19 cellular contexts compared by ENCODE assay signal in the genomic region with DNA sequence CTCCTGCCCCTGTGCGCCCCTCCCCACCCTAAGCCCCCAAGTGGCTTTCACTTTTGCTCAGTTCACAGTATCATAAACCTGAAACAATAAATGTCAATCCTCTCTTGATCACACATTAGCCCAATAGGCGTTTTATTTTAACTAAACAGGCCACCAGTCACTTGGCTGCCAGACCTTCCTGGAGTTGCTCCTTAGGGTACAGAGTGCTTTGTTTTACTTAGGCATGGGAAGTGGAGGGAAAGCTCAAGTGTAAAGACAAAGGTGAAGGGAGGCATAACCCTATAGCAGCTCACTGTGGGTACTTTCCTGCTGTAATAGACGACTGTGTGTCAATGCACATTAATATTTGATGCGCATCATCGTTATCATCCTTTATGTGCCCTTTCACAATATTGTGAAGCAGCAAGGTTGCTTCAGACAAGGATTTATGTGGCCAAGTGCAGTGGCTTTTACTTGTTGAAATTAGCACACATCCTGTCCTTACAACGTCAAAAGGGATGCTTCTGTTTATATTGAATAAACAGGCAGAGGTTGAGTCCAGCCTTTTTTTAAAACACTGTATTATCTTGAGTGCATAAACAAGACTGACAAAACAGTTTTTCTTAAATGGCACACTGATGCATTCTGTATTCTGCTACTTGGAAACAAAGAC.
DNase-seq lines count a peak whose midpoint lies in the region; ATAC-seq and TF ChIP-seq lines count a peak whose summit lies in the region.
"Had no signal": no experiment of that assay in that cellular context is flagged by ENCODE, and none has a peak within 500 bp of the region (broad histone marks: within the 10 kb centered on the region; RNA-seq: fewer than 3 reads in every experiment).

No MANE protein-coding gene starts in this region.

- no peak overlapping the region for H3K4me3 Mint-ChIP-seq in endodermal cell
- peak overlapping the region; percentile 6 for H3K4me3 Mint-ChIP-seq in neural crest cell
- H3K4me3 Mint-ChIP-seq in stimulated activated effector memory CD8-positive, alpha-beta T cell treated with anti-CD3 and anti-CD28 coated beads, Interleukin-12 subunit alpha, Interleukin-12 subunit beta, amount 100 ng/mL, for 72 hours: no peak overlapping the region
- H3K4me3 Mint-ChIP-seq: activated naive CD8-positive, alpha-beta T cell treated with anti-CD3 and anti-CD28 coated beads, Interleukin-2, amount 50 U/mL, for 24 hours; CD4-positive, CD25-positive, alpha-beta regulatory T cell had no signal

- H3K36me3 Mint-ChIP-seq in endodermal cell (ENCODE audit: low read depth) (no peaks in the 10 kb centered on the region), neural crest cell (ENCODE audit: low read depth) (no peaks in the 10 kb centered on the region)
- no peaks in the 10 kb centered on the region for H3K36me3 Mint-ChIP-seq in stimulated activated effector memory CD8-positive, alpha-beta T cell treated with anti-CD3 and anti-CD28 coated beads, Interleukin-12 subunit alpha, Interleukin-12 subunit beta, amount 100 ng/mL, for 72 hours
- H3K36me3 Mint-ChIP-seq: CD4-positive, CD25-positive, alpha-beta regulatory T cell had no signal

- no peak for DNase-seq in left ventricle myocardium superior
- DNase-seq in Right ventricle myocardium superior: no peak
- DNase-seq in endodermal cell: no peak
- DNase-seq in neural crest cell (ENCODE audit: low read depth, low spot score): no peak
- DNase-seq in stimulated activated effector memory CD8-positive, alpha-beta T cell treated with anti-CD3 and anti-CD28 coated beads, Interleukin-12 subunit alpha, Interleukin-12 subunit beta, amount 100 ng/mL, for 72 hours (ENCODE audit: low spot score in 2 of 2): no peak
- DNase-seq in NCI-H2081 (lab: John Stamatoyannopoulos, UW): no peak
- no peak for DNase-seq in AML-193 (lab: John Stamatoyannopoulos, UW)
- DNase-seq: ACHN; activated CD4-positive, alpha-beta T cell treated with anti-CD3 and anti-CD28 coated beads for 4 hours; activated naive CD8-positive, alpha-beta T cell treated with anti-CD3 and anti-CD28 coated beads, Interleukin-2, amount 50 U/mL, for 24 hours; CD4-positive, CD25-positive, alpha-beta regulatory T cell; cortex of kidney; Karpas-422; NCI-H2029 treated with DMSO at 0.1 percent for 48 hours; NCI-H524 treated with DMSO at 0.1 percent for 48 hours; stimulated activated CD4-positive, alpha-beta T cell treated with anti-CD3 and anti-CD28 coated beads, Interleukin-4, amount 100 ng/mL, for 1 hour; SW 1271 had no signal

- H3K4me1 Mint-ChIP-seq in endodermal cell: peaks cover 4% of the 10 kb centered on the region
- H3K4me1 Mint-ChIP-seq in neural crest cell: peaks cover 20% of the 10 kb centered on the region
- H3K4me1 Mint-ChIP-seq in stimulated activated effector memory CD8-positive, alpha-beta T cell treated with anti-CD3 and anti-CD28 coated beads, Interleukin-12 subunit alpha, Interleukin-12 subunit beta, amount 100 ng/mL, for 72 hours: no peaks in the 10 kb centered on the region
- H3K4me1 Mint-ChIP-seq: activated naive CD8-positive, alpha-beta T cell treated with anti-CD3 and anti-CD28 coated beads, Interleukin-2, amount 50 U/mL, for 24 hours; CD4-positive, CD25-positive, alpha-beta regulatory T cell had no signal

- H3K9ac ChIP-seq in endodermal cell (ENCODE audit: extremely low read depth, low read length, poor library complexity, severe bottlenecking): no peak overlapping the region

- peaks cover 20% of the 10 kb centered on the region for H3K27me3 ChIP-seq in endodermal cell (ENCODE audit: control insufficient read depth, insufficient read depth, low read length, poor library complexity, severe bottlenecking)

- WGBS in endodermal cell (ENCODE audit: insufficient coverage in 1 of 2, insufficient read length in 1 of 2), 2 experiments: 82 to 86% methylated on average over 2 to 6 of the region's 6 CpGs

- ATAC-seq in left ventricle myocardium superior: peak; percentile 28
- ATAC-seq in Right ventricle myocardium superior (ENCODE audit: poor library complexity): no peak
- ATAC-seq in stimulated activated effector memory CD8-positive, alpha-beta T cell treated with anti-CD3 and anti-CD28 coated beads, Interleukin-12 subunit alpha, Interleukin-12 subunit beta, amount 100 ng/mL, for 72 hours: no peak
- no peak for ATAC-seq in HG03432 (IDR thresholded peaks at IDR 0.05; ENCODE audit: unreplicated experiment)
- ATAC-seq: activated naive CD8-positive, alpha-beta T cell treated with anti-CD3 and anti-CD28 coated beads, Interleukin-2, amount 50 U/mL, for 24 hours had no signal

- H3K9me3 Mint-ChIP-seq in endodermal cell: no peaks in the 10 kb centered on the region
- peaks cover 4% of the 10 kb centered on the region for H3K9me3 Mint-ChIP-seq in neural crest cell
- H3K9me3 Mint-ChIP-seq in stimulated activated effector memory CD8-positive, alpha-beta T cell treated with anti-CD3 and anti-CD28 coated beads, Interleukin-12 subunit alpha, Interleukin-12 subunit beta, amount 100 ng/mL, for 72 hours: no peaks in the 10 kb centered on the region

- H3K27me3 Mint-ChIP-seq in endodermal cell (ENCODE audit: insufficient read depth) (peaks cover 15% of the 10 kb centered on the region), neural crest cell (ENCODE audit: low read depth) (no peaks in the 10 kb centered on the region)

- no peak overlapping the region for H3K4me3 ChIP-seq in endodermal cell (ENCODE audit: low read length)
- H3K4me3 ChIP-seq: smooth muscle cell had no signal

- no peaks in the 10 kb centered on the region for H3K36me3 ChIP-seq in endodermal cell (ENCODE audit: control insufficient read depth, insufficient read depth, low read length)

- intact Hi-C loops in left ventricle myocardium superior (cut with micrococcal nuclease): no loop called here
- intact Hi-C loops in Right ventricle myocardium superior (cut with DNase I): no loop called here

- H3K4me1 ChIP-seq in endodermal cell (ENCODE audit: control insufficient read depth, insufficient read depth, low read length): no peaks in the 10 kb centered on the region

- H3K27ac ChIP-seq in endodermal cell (ENCODE audit: low read depth, low read length): peak overlapping the region; percentile 15

- H3K9me3 ChIP-seq in endodermal cell (ENCODE audit: control insufficient read depth, low read length): no peaks in the 10 kb centered on the region

- TF ChIP-seq CTCF in endodermal cell (conservative IDR thresholded peaks at IDR 0.05) (no peak), neural crest cell (conservative IDR thresholded peaks at IDR 0.05) (no peak)

- H3K27ac Mint-ChIP-seq in endodermal cell (no peak overlapping the region), neural crest cell (ENCODE audit: unreplicated experiment) (peak overlapping the region; percentile 83)
- no peak overlapping the region for H3K27ac Mint-ChIP-seq in stimulated activated effector memory CD8-positive, alpha-beta T cell treated with anti-CD3 and anti-CD28 coated beads, Interleukin-12 subunit alpha, Interleukin-12 subunit beta, amount 100 ng/mL, for 72 hours
- H3K27ac Mint-ChIP-seq: activated naive CD8-positive, alpha-beta T cell treated with anti-CD3 and anti-CD28 coated beads, Interleukin-2, amount 50 U/mL, for 24 hours; CD4-positive, CD25-positive, alpha-beta regulatory T cell had no signal
